ENCODE assay signal across 20 cellular contexts in genomic region chr15:86629957-86630356, GRCh38.
"Had no signal": no experiment of that assay in that cellular context is flagged by ENCODE, and none has a peak within 500 bp of the region (broad histone marks: within the 10 kb centered on the region; RNA-seq: fewer than 3 reads in every experiment).

No MANE protein-coding gene starts in this region.

- H3K36me3 ChIP-seq: heart left ventricle, neutrophil, right lobe of liver, tibial nerve had no signal

- H3K9me3 ChIP-seq: heart left ventricle, neutrophil, psoas muscle, right lobe of liver, testis, tibial nerve had no signal

- FAIRE-seq: endothelial cell of umbilical vein, urothelium cell line had no signal

- H3K36me3 Mint-ChIP-seq: naive thymus-derived CD4-positive, alpha-beta T cell; stimulated activated naive B cell treated with anti-CD40 and anti-IgM and Interleukin-4, amounts not matched to agents 10 μg/mL and 1 μg/mL and 100 μg/mL, for 72 hours had no signal

- H3K27me3 Mint-ChIP-seq: naive thymus-derived CD4-positive, alpha-beta T cell; stimulated activated naive B cell treated with anti-CD40 and anti-IgM and Interleukin-4, amounts not matched to agents 10 μg/mL and 1 μg/mL and 100 μg/mL, for 72 hours; stimulated activated naive CD8-positive, alpha-beta T cell treated with anti-CD3 and anti-CD28 coated beads, Interleukin-15, amount 100 ng/mL, for 72 hours had no signal

- H3K4me3 Mint-ChIP-seq: endodermal cell; naive thymus-derived CD4-positive, alpha-beta T cell; stimulated activated naive B cell treated with anti-CD40 and anti-IgM and Interleukin-4, amounts not matched to agents 10 μg/mL and 1 μg/mL and 100 μg/mL, for 72 hours; stimulated activated naive CD8-positive, alpha-beta T cell treated with anti-CD3 and anti-CD28 coated beads, Interleukin-15, amount 100 ng/mL, for 72 hours had no signal

- DNase-seq: effector CD4-positive, alpha-beta T cell; endodermal cell; foreskin melanocyte; heart left ventricle; hippocampal formation; mesendoderm; naive thymus-derived CD4-positive, alpha-beta T cell; psoas muscle; retina; right lobe of liver; stimulated activated CD4-positive, alpha-beta T cell treated with anti-CD3 and anti-CD28 coated beads, Interleukin-1b, Interleukin-23, amount 100 ng/mL, for 48 hours; stimulated activated CD4-positive, alpha-beta T cell treated with anti-CD3 and anti-CD28 coated beads, Interleukin-4, amount 100 ng/mL, for 24 hours; stimulated activated naive B cell treated with anti-CD40 and anti-IgM and Interleukin-4, amounts not matched to agents 10 μg/mL and 1 μg/mL and 100 μg/mL, for 72 hours; stimulated activated naive CD8-positive, alpha-beta T cell treated with anti-CD3 and anti-CD28 coated beads, Interleukin-15, amount 100 ng/mL, for 72 hours; testis had no signal

- H3K4me3 ChIP-seq: coronary artery, heart left ventricle, psoas muscle, right lobe of liver, testis, tibial nerve had no signal

- H3K27ac ChIP-seq: coronary artery, heart left ventricle, neutrophil, psoas muscle, right lobe of liver, testis, tibial nerve had no signal

- H3K4me1 Mint-ChIP-seq: stimulated activated naive B cell treated with anti-CD40 and anti-IgM and Interleukin-4, amounts not matched to agents 10 μg/mL and 1 μg/mL and 100 μg/mL, for 72 hours had no signal

- H3K27me3 ChIP-seq: heart left ventricle, neutrophil, right lobe of liver, testis, tibial nerve had no signal

- H3K4me1 ChIP-seq: psoas muscle, right lobe of liver, testis, tibial nerve had no signal

- H3K9me3 Mint-ChIP-seq: endodermal cell; stimulated activated naive CD8-positive, alpha-beta T cell treated with anti-CD3 and anti-CD28 coated beads, Interleukin-15, amount 100 ng/mL, for 72 hours had no signal

- ATAC-seq: heart left ventricle; naive thymus-derived CD4-positive, alpha-beta T cell; psoas muscle; right lobe of liver; stimulated activated naive B cell treated with anti-CD40 and anti-IgM and Interleukin-4, amounts not matched to agents 10 μg/mL and 1 μg/mL and 100 μg/mL, for 72 hours; stimulated activated naive CD8-positive, alpha-beta T cell treated with anti-CD3 and anti-CD28 coated beads, Interleukin-15, amount 100 ng/mL, for 72 hours had no signal

- H3K27ac Mint-ChIP-seq: endodermal cell; naive thymus-derived CD4-positive, alpha-beta T cell; stimulated activated naive B cell treated with anti-CD40 and anti-IgM and Interleukin-4, amounts not matched to agents 10 μg/mL and 1 μg/mL and 100 μg/mL, for 72 hours; stimulated activated naive CD8-positive, alpha-beta T cell treated with anti-CD3 and anti-CD28 coated beads, Interleukin-15, amount 100 ng/mL, for 72 hours had no signal
